Comparison of ENCODE assay signal across 8 cellular contexts in the genomic region with DNA sequence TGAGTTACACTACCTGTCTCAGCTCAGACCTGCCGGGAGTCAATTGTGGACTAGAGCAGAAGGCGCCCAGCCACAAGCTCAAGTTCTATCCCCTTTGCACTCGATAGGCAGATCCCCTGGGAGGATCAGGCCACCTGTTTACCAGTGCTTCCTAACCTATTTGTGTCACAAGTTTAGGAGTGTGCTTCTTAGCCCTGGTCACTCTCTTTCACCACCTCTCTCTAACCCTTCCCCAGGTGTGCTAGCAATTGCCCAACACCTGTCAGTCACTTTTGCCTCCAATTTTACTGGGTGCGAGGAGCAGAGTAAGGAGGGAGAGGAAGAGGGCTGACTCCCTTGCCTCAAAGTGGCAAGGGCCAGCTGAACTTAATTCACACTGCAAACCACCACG. TPM values are rescaled to one million over a fixed set of nuclear protein-coding genes. Genes with fewer than 3 reads are reported as not detected.
DNase-seq lines count a peak whose midpoint lies in the region; ATAC-seq, FAIRE-seq and TF ChIP-seq lines count a peak whose summit lies in the region.

No MANE protein-coding gene starts in this region.

- H3F3A ChIP-seq in OCI-LY1 (ENCODE audit: insufficient read depth, low read length): no peaks in the 10 kb centered on the region

- no peak for FAIRE-seq in GM19239 (lab: Jason Lieb, UNC)

- peak overlapping the region; percentile 76 for H3K4me3 ChIP-seq in OCI-LY1 (ENCODE audit: low read depth, low read length, poor library complexity, severe bottlenecking)

- TF ChIP-seq CTCF in C4-2B (conservative IDR thresholded peaks at IDR 0.05) (no peak), OCI-LY1 (IDR thresholded peaks at IDR 0.05; ENCODE audit: low read length) (no peak), neural crest cell (conservative IDR thresholded peaks at IDR 0.05) (no peak)

- peaks cover 34% of the 10 kb centered on the region for H3K4me1 ChIP-seq in OCI-LY1 (ENCODE audit: insufficient read depth, low read length, severe bottlenecking)

- H3K9me3 ChIP-seq in OCI-LY1 (ENCODE audit: low read length): no peaks in the 10 kb centered on the region

- H3K79me2 ChIP-seq in OCI-LY1 (ENCODE audit: insufficient read depth, low read length): peaks cover 25% of the 10 kb centered on the region

- H3K9me3 Mint-ChIP-seq in effector memory CD8-positive, alpha-beta T cell: no peaks in the 10 kb centered on the region
- no peaks in the 10 kb centered on the region for H3K9me3 Mint-ChIP-seq in neural crest cell

- ATAC-seq in GM21367 (IDR thresholded peaks at IDR 0.05; ENCODE audit: unreplicated experiment) (peak; percentile 14), HG03521 (IDR thresholded peaks at IDR 0.05; ENCODE audit: unreplicated experiment) (no peak)
- ATAC-seq in effector memory CD8-positive, alpha-beta T cell (replicated peaks): no peak

- peak overlapping the region; percentile 97 for H3K27ac Mint-ChIP-seq in effector memory CD8-positive, alpha-beta T cell
- peak overlapping the region; percentile 70 for H3K27ac Mint-ChIP-seq in neural crest cell (ENCODE audit: unreplicated experiment)

- H3K9ac ChIP-seq in OCI-LY1 (ENCODE audit: low read length): peak overlapping the region; percentile 83

- no peaks in the 10 kb centered on the region for H3K27me3 Mint-ChIP-seq in effector memory CD8-positive, alpha-beta T cell
- peaks cover 7% of the 10 kb centered on the region for H3K27me3 Mint-ChIP-seq in neural crest cell (ENCODE audit: low read depth)

- peak overlapping the region; percentile 95 to 97 for H3K4me3 Mint-ChIP-seq in effector memory CD8-positive, alpha-beta T cell
- peak overlapping the region; percentile 89 for H3K4me3 Mint-ChIP-seq in neural crest cell

- peak overlapping the region; percentile 89 for H3K4me2 ChIP-seq in OCI-LY1 (ENCODE audit: low read length)

- H3K36me3 Mint-ChIP-seq in effector memory CD8-positive, alpha-beta T cell (ENCODE audit: insufficient read depth): peaks cover 27% of the 10 kb centered on the region
- H3K36me3 Mint-ChIP-seq in neural crest cell (ENCODE audit: low read depth): no peaks in the 10 kb centered on the region

- DNase-seq in effector memory CD8-positive, alpha-beta T cell: no peak
- DNase-seq in neural crest cell (ENCODE audit: low read depth, low spot score): no peak
- no peak for DNase-seq in GM19239 (ENCODE audit: insufficient read length, low spot score)
- DNase-seq in cerebellar nuclear complex (lab: John Stamatoyannopoulos, UW): no peak

- peaks cover 17 to 43% of the 10 kb centered on the region in 2 donors for H3K4me1 Mint-ChIP-seq in effector memory CD8-positive, alpha-beta T cell (ENCODE audit: low read depth in 2 of 2)
- H3K4me1 Mint-ChIP-seq in neural crest cell: peaks cover 37% of the 10 kb centered on the region

- no peaks in the 10 kb centered on the region for H4K20me1 ChIP-seq in OCI-LY1 (ENCODE audit: insufficient read depth, low read length)

- H3K9me2 ChIP-seq in OCI-LY1 (ENCODE audit: low read depth, low read length): no peaks in the 10 kb centered on the region

- no peaks in the 10 kb centered on the region for H3K27me3 ChIP-seq in OCI-LY1 (ENCODE audit: insufficient read depth, low read length)

- H2AFZ ChIP-seq in OCI-LY1 (ENCODE audit: low read length): peak overlapping the region; percentile 92

- peak overlapping the region; percentile 81 for H3K27ac ChIP-seq in C4-2B
- peak overlapping the region; percentile 45 for H3K27ac ChIP-seq in OCI-LY1 (ENCODE audit: low read depth, low read length, poor library complexity, severe bottlenecking)

- H3K36me3 ChIP-seq in OCI-LY1 (ENCODE audit: insufficient read depth, low read length): no peaks in the 10 kb centered on the region

RNA-seq across cellular contexts. Expression of gene NAA30, which starts 0.7 kb away (rescaled TPM):
- 15.7 and 17.0 TPM in 2 replicates for total RNA-seq in neural crest cell
